18 cellular contexts compared by ENCODE assay signal in genomic region chr6:51614725-51615124, GRCh38.
A peak's percentile ranks its signal among the peaks of the same experiment; 100 is the strongest.
DNase-seq lines count a peak whose midpoint lies in the region; ATAC-seq and TF ChIP-seq lines count a peak whose summit lies in the region.
"Had no signal": no experiment of that assay in that cellular context is flagged by ENCODE, and none has a peak within 500 bp of the region (broad histone marks: within the 10 kb centered on the region; RNA-seq: fewer than 3 reads in every experiment).

No MANE protein-coding gene starts in this region.

- no peaks in the 10 kb centered on the region for H3K36me3 ChIP-seq in A673 (ENCODE audit: insufficient read depth, low read length, poor library complexity, severe bottlenecking)
- H3K36me3 ChIP-seq in PC-3 (ENCODE audit: low read depth, low read length), result no peaks in the 10 kb centered on the region
- no peaks in the 10 kb centered on the region for H3K36me3 ChIP-seq in smooth muscle cell (ENCODE audit: low read depth)

- no peaks in the 10 kb centered on the region for H4K20me1 ChIP-seq in PC-3 (ENCODE audit: low read length)
- no peaks in the 10 kb centered on the region for H4K20me1 ChIP-seq in smooth muscle cell (ENCODE audit: low read depth)

- peaks cover 3% of the 10 kb centered on the region for H3F3A ChIP-seq in PC-3 (ENCODE audit: low read length, unreplicated experiment)
- no peaks in the 10 kb centered on the region for H3F3A ChIP-seq in smooth muscle cell (ENCODE audit: low read depth)

- intact Hi-C loops in A673 (cut with micrococcal nuclease; ENCODE audit: unreplicated experiment), result no loop called here
- intact Hi-C loops in PC-3 (cut with micrococcal nuclease), result no loop called here

- in situ Hi-C loops in G401 (cut with HindIII; ENCODE audit: low sequenced_read_pairs), result no loop called here

- CTCF ChIA-PET in A673 (lab: Charles Lee) (no interaction called here), PC-3 (lab: Charles Lee) (no interaction called here)

- H2AFZ ChIP-seq in PC-3 (ENCODE audit: low read length) (no peak overlapping the region), smooth muscle cell (ENCODE audit: low read depth) (no peak overlapping the region)
- H2AFZ ChIP-seq: GM23248 had no signal

- H3K9me2 ChIP-seq in PC-3 (replicated peaks; ENCODE audit: low read length), result no peaks in the 10 kb centered on the region

- no TSS peak for BruUV-seq in A673 (replicated peaks; lab: Mats Ljungman, UMichigan)
- BruUV-seq in PC-3 (replicated peaks; lab: Mats Ljungman, UMichigan), result no TSS peak

- H3K4me2 ChIP-seq in PC-3 (ENCODE audit: low read length) (no peak overlapping the region), smooth muscle cell (peak overlapping the region; percentile 31)
- H3K4me2 ChIP-seq: A549 had no signal

- H3K4me3 ChIP-seq in A673 (ENCODE audit: low read depth, low read length, poor library complexity, severe bottlenecking) (no peak overlapping the region), PC-3 (ENCODE audit: low read length) (no peak overlapping the region), smooth muscle cell (no peak overlapping the region)
- H3K4me3 ChIP-seq: A549, GM23248 had no signal

- ATAC-seq in PC-3 (no peak), GM21390 (IDR thresholded peaks at IDR 0.05; ENCODE audit: unreplicated experiment) (no peak)
- ATAC-seq: A549 had no signal

- H3K4me1 ChIP-seq in A673 (ENCODE audit: insufficient read depth, low read length, poor library complexity, severe bottlenecking) (peaks cover 3% of the 10 kb centered on the region), PC-3 (ENCODE audit: insufficient read depth, low read length) (peaks cover 23% of the 10 kb centered on the region), smooth muscle cell (ENCODE audit: low read depth) (no peaks in the 10 kb centered on the region)
- H3K4me1 ChIP-seq: A549 had no signal

- DNase-seq in A673 (ENCODE audit: low spot score) (peak; percentile 4), PC-3 (peak; percentile 9), kidney tubule cell (ENCODE audit: low spot score) (peak; percentile 1), smooth muscle cell (lab: John Stamatoyannopoulos, UW; ENCODE audit: unreplicated experiment) (no peak), G401 (ENCODE audit: low spot score) (no peak), hypothalamus (lab: John Stamatoyannopoulos, UW) (no peak)
- DNase-seq: 8988T; C1 segment of cervical spinal cord; Caco-2; CD4-positive, alpha-beta memory T cell; DMS153; DND-41; GDM1; GM23248; H7; HCEC 1CT had no signal

- H3K79me2 ChIP-seq in PC-3 (ENCODE audit: low read length) (no peaks in the 10 kb centered on the region), smooth muscle cell (ENCODE audit: low read depth) (no peaks in the 10 kb centered on the region)

- H3K27ac ChIP-seq in A673 (ENCODE audit: low read depth, low read length, poor library complexity, severe bottlenecking) (no peak overlapping the region), PC-3 (ENCODE audit: low read length) (no peak overlapping the region), smooth muscle cell (ENCODE audit: low read depth) (no peak overlapping the region)
- H3K27ac ChIP-seq: A549, GM23248 had no signal

- POLR2A ChIA-PET in A673 (lab: Charles Lee; ENCODE audit: low non-redundant PET) (no interaction called here), PC-3 (lab: Charles Lee; ENCODE audit: unreplicated experiment) (no interaction called here)

- H3K9me3 ChIP-seq in A673 (ENCODE audit: low read depth, low read length, poor library complexity, severe bottlenecking) (no peaks in the 10 kb centered on the region), PC-3 (ENCODE audit: low read length) (no peaks in the 10 kb centered on the region), smooth muscle cell (replicated peaks; ENCODE audit: low read depth) (no peaks in the 10 kb centered on the region)
- H3K9me3 ChIP-seq: A549, Caco-2 had no signal

- no peak overlapping the region for H3K9ac ChIP-seq in PC-3 (ENCODE audit: low read length)
- H3K9ac ChIP-seq in smooth muscle cell (ENCODE audit: low read depth), result no peak overlapping the region
- H3K9ac ChIP-seq: GM23248 had no signal

- TF ChIP-seq CTCF in A673 (conservative IDR thresholded peaks at IDR 0.05; ENCODE audit: low read depth, low read length) (no peak), PC-3 (conservative IDR thresholded peaks at IDR 0.05; ENCODE audit: low read depth, low read length) (no peak), smooth muscle cell (IDR thresholded peaks at IDR 0.05; ENCODE audit: borderline replicate concordance, insufficient read depth, poor library complexity, severe bottlenecking) (no peak)

- no peaks in the 10 kb centered on the region for H3K27me3 ChIP-seq in A673 (replicated peaks; ENCODE audit: insufficient read depth, low read depth, low read length, poor library complexity)
- no peaks in the 10 kb centered on the region for H3K27me3 ChIP-seq in PC-3 (ENCODE audit: low read length)
- no peaks in the 10 kb centered on the region for H3K27me3 ChIP-seq in smooth muscle cell (ENCODE audit: low read depth)

Comparison
In these comparisons a context has a peak if more than half of its experiments do, and no peak if none do; other contexts are left out.
1. DNase-seq: peak in A673 (single experiment), PC-3 (single experiment) and kidney tubule cell (single experiment); none in smooth muscle cell (single experiment), G401 (single experiment) and hypothalamus (0 of 51).